ENCODE assay signal across 8 cellular contexts in the genomic region with DNA sequence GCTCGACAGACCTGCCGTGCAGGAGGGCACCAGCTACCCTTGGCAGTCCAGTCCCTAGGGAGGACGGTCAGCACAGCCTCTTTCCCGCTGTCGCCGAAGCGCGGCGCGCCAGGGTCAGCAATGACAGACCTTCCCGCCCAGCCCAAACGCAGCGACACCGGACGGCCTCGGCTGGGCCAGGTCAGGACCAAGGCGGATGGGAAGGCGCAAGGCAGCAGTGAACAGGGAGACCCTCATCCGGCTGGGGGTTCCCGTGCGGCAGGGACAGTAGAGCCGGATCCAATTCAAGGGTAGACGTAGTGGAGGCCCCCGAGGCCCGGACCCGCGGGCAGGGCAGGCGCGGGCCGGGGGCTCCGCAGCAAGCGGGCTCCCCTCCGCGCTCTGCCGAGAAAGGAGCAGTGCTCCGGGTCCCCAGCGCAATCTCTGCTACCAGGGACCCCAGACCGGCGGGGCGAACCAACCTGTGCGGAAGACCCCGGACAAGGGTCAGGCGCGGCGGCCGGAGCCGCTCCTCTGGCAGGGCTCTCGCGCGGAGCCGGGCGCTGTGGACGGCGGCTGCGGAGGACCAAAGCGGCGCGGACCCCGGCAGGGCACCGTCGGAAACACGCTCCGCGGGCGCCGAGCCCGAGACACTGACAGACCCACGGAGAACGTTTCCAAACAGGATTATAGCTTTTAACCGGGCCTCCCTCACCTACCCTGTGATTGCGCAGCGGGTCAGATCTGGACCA.
DNase-seq lines count a peak whose midpoint lies in the region; ATAC-seq lines count a peak whose summit lies in the region.

A gene with protein sequence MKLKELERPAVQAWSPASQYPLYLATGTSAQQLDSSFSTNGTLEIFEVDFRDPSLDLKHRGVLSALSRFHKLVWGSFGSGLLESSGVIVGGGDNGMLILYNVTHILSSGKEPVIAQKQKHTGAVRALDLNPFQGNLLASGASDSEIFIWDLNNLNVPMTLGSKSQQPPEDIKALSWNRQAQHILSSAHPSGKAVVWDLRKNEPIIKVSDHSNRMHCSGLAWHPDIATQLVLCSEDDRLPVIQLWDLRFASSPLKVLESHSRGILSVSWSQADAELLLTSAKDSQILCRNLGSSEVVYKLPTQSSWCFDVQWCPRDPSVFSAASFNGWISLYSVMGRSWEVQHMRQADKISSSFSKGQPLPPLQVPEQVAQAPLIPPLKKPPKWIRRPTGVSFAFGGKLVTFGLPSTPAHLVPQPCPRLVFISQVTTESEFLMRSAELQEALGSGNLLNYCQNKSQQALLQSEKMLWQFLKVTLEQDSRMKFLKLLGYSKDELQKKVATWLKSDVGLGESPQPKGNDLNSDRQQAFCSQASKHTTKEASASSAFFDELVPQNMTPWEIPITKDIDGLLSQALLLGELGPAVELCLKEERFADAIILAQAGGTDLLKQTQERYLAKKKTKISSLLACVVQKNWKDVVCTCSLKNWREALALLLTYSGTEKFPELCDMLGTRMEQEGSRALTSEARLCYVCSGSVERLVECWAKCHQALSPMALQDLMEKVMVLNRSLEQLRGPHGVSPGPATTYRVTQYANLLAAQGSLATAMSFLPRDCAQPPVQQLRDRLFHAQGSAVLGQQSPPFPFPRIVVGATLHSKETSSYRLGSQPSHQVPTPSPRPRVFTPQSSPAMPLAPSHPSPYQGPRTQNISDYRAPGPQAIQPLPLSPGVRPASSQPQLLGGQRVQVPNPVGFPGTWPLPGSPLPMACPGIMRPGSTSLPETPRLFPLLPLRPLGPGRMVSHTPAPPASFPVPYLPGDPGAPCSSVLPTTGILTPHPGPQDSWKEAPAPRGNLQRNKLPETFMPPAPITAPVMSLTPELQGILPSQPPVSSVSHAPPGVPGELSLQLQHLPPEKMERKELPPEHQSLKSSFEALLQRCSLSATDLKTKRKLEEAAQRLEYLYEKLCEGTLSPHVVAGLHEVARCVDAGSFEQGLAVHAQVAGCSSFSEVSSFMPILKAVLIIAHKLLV (minus strand): TSS at position 541 of the 731 bp plus-strand sequence. CDS start 2,909 bp downstream, outside the sequence.

- H3K36me3 ChIP-seq in iPS-18a (ENCODE audit: control insufficient read depth, low read depth, low read length) = peaks cover 12% of the 10 kb centered on the region

- DNase-seq in HuH-7 (ENCODE audit: low spot score) (peak; percentile 88), astrocyte of the hippocampus (ENCODE audit: low read depth, low spot score) (peak; percentile 53), skeletal muscle cell (ENCODE audit: low read depth) (no peak), SW480 (ENCODE audit: low spot score) (no peak), NCI-H1436 treated with DMSO at 0.1 percent for 48 hours (lab: John Stamatoyannopoulos, UW) (no peak)
- DNase-seq in effector CD4-positive, alpha-beta T cell = no peak

- no peak within 1 kb of the TSS for H3K27ac ChIP-seq in iPS-18a (ENCODE audit: low read length)

- H3K4me1 ChIP-seq in iPS-18a (ENCODE audit: control insufficient read depth, low read depth, low read length) = peaks cover 4% of the 10 kb centered on the region

- peak within 1 kb of the TSS; percentile 25 for H3K9ac ChIP-seq in iPS-18a (ENCODE audit: low read length)

- H3K4me3 ChIP-seq in iPS-18a (ENCODE audit: low read length) = peak within 1 kb of the TSS; percentile 63
- peak within 1 kb of the TSS; percentile 46 for H3K4me3 ChIP-seq in skeletal muscle cell (ENCODE audit: low read depth, low read length)

- no peak for ATAC-seq in GM19397 (IDR thresholded peaks at IDR 0.05; ENCODE audit: unreplicated experiment)

- peaks cover 47% of the 10 kb centered on the region for H3K27me3 ChIP-seq in iPS-18a (ENCODE audit: control insufficient read depth, insufficient read depth, low read length)

- no peaks in the 10 kb centered on the region for H3K9me3 ChIP-seq in iPS-18a (ENCODE audit: control insufficient read depth, low read depth, low read length)

Comparison
In these comparisons a context has a peak if more than half of its experiments do, and no peak if none do; other contexts are left out.
1. DNase-seq: peak in HuH-7 (single experiment) and astrocyte of the hippocampus (single experiment); none in skeletal muscle cell (single experiment), SW480 (single experiment), NCI-H1436 treated with DMSO at 0.1 percent for 48 hours (single experiment) and effector CD4-positive, alpha-beta T cell (single experiment).